15 cellular contexts compared by ENCODE assay signal in genomic region chr12:128918481-128918880, GRCh38.
A peak's percentile ranks its signal among the peaks of the same experiment; 100 is the strongest.
DNase-seq lines count a peak whose midpoint lies in the region; TF ChIP-seq lines count a peak whose summit lies in the region.
"Had no signal": no experiment of that assay in that cellular context is flagged by ENCODE, and none has a peak within 500 bp of the region (broad histone marks: within the 10 kb centered on the region; RNA-seq: fewer than 3 reads in every experiment).

No MANE protein-coding gene starts in this region.

- no peak overlapping the region for H3K4me2 ChIP-seq in neural cell (ENCODE audit: low read length)

- H4K20me1 ChIP-seq in neural cell (ENCODE audit: insufficient read depth), result no peaks in the 10 kb centered on the region

- peak; percentile 15 for DNase-seq in activated CD4-positive, alpha-beta T cell treated with anti-CD3 and anti-CD28 coated beads for 48 hours
- DNase-seq in activated CD4-positive, alpha-beta T cell treated with anti-CD3 and anti-CD28 coated beads for 1 hour, result no peak
- DNase-seq in stimulated activated CD4-positive, alpha-beta T cell treated with anti-CD3 and anti-CD28 coated beads, Interleukin-15, amount 100 ng/mL, for 24 hours, result peak; percentile 18
- DNase-seq in stimulated activated CD4-positive, alpha-beta T cell treated with anti-CD3 and anti-CD28 coated beads, Interleukin-4, amount 100 ng/mL, for 1 hour, result no peak
- no peak for DNase-seq in BE2C
- no peak for DNase-seq in activated effector memory CD4-positive, alpha-beta T cell treated with Interleukin-2 at 50 U/mL for 16 hours
- DNase-seq: CD4-positive, CD25-positive, alpha-beta regulatory T cell; COR-L47; DMS 273 treated with DMSO at 0.1 percent for 48 hours; NCI-H1105 treated with DMSO at 0.1 percent for 48 hours; NCI-H1694; NCI-H2081 treated with DMSO at 0.1 percent for 48 hours; NCI-H510A; NCI-H748 treated with DMSO at 0.1 percent for 48 hours had no signal

- no peaks in the 10 kb centered on the region for H3F3A ChIP-seq in neural cell (ENCODE audit: insufficient read depth, low read length, poor library complexity, severe bottlenecking)

- peak overlapping the region; percentile 14 for H3K9ac ChIP-seq in neural cell (ENCODE audit: low read length)

- H3K9me3 ChIP-seq in neural cell (ENCODE audit: low read length), result no peaks in the 10 kb centered on the region
- H3K9me3 ChIP-seq in BE2C, result no peaks in the 10 kb centered on the region; the same call in 1 of the 2 replicates

- no peaks in the 10 kb centered on the region for H3K4me1 ChIP-seq in BE2C

- H3K4me3 ChIP-seq in neural cell (ENCODE audit: low read length), result no peak overlapping the region
- no peak overlapping the region for H3K4me3 ChIP-seq in BE2C (ENCODE audit: low read depth, low read length)

- TF ChIP-seq EP300 in neural cell (conservative IDR thresholded peaks at IDR 0.05; ENCODE audit: poor library complexity, severe bottlenecking), result no peak

- H3K27me3 ChIP-seq in neural cell (ENCODE audit: insufficient read depth, low read depth, low read length), result no peaks in the 10 kb centered on the region
- H3K27me3 ChIP-seq in BE2C, result no peaks in the 10 kb centered on the region

- TF ChIP-seq CTCF in neural cell (IDR thresholded peaks at IDR 0.05; ENCODE audit: poor library complexity, severe bottlenecking), result no peak
- TF ChIP-seq CTCF in BE2C (IDR thresholded peaks at IDR 0.05; ENCODE audit: low read depth, low read length), result no peak

- no peaks in the 10 kb centered on the region for H3K79me2 ChIP-seq in neural cell (replicated peaks; ENCODE audit: insufficient read depth, low read length)

- H3K27ac ChIP-seq in neural cell (ENCODE audit: low read length), result peak overlapping the region; percentile 53

- H3K36me3 ChIP-seq in neural cell (ENCODE audit: insufficient read depth, low read length) (no peaks in the 10 kb centered on the region), BE2C (no peaks in the 10 kb centered on the region)

- no peak overlapping the region for H2AFZ ChIP-seq in neural cell (ENCODE audit: low read depth, low read length)

- TF ChIP-seq RAD21 in neural cell (conservative IDR thresholded peaks at IDR 0.05), result no peak

- H3K9me2 ChIP-seq in neural cell (ENCODE audit: insufficient read depth, low read length), result no peaks in the 10 kb centered on the region

TF ChIP-seq in neural cell, 6 proteins besides CTCF, POLR2A, EP300 and RAD21:
- TF ChIP-seq SMC3 (conservative IDR thresholded peaks at IDR 0.05; ENCODE audit: poor library complexity) (no peak), REST (IDR thresholded peaks at IDR 0.05; ENCODE audit: borderline replicate concordance) (no peak), POLR2AphosphoS5 (IDR thresholded peaks at IDR 0.05) (no peak), MXI1 (conservative IDR thresholded peaks at IDR 0.05; ENCODE audit: poor library complexity, severe bottlenecking) (no peak), EZH2 (IDR thresholded peaks at IDR 0.05; ENCODE audit: borderline replicate concordance, insufficient read depth, low read length, poor library complexity, severe bottlenecking) (no peak), TAF1 (IDR thresholded peaks at IDR 0.05; ENCODE audit: low read depth) (no peak)

Comparison
In these comparisons a context has a peak if more than half of its experiments do, and no peak if none do; other contexts are left out.
1. DNase-seq: peak in activated CD4-positive, alpha-beta T cell treated with anti-CD3 and anti-CD28 coated beads for 48 hours (single experiment) and stimulated activated CD4-positive, alpha-beta T cell treated with anti-CD3 and anti-CD28 coated beads, Interleukin-15, amount 100 ng/mL, for 24 hours (single experiment); none in activated CD4-positive, alpha-beta T cell treated with anti-CD3 and anti-CD28 coated beads for 1 hour (single experiment), stimulated activated CD4-positive, alpha-beta T cell treated with anti-CD3 and anti-CD28 coated beads, Interleukin-4, amount 100 ng/mL, for 1 hour (single experiment), BE2C (single experiment) and activated effector memory CD4-positive, alpha-beta T cell treated with Interleukin-2 at 50 U/mL for 16 hours (single experiment).